Comparison of ENCODE assay signal across 16 cellular contexts in the genomic region with DNA sequence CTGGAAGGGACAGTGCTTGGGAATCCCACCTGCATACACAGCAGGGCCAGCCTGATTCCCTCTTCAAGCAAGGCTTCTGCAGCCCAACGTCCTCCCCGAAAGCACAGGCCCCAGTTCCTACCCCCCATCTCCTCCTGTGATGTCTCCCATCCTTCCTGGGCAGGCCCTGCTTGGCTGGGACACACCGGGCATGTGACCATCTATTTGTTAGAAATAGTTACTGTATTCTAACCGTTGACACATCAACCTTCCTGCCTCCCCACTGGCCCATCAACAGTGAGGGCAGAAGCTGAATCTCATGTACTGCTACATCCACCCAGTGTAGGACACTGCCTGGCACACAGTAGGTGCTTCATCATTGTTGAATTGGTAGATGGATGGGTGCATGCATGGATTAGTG. TPM values are rescaled to one million over a fixed set of nuclear protein-coding genes. Genes with fewer than 3 reads are reported as not detected.
DNase-seq lines count a peak whose midpoint lies in the region; ATAC-seq and TF ChIP-seq lines count a peak whose summit lies in the region.
"Had no signal": no experiment of that assay in that cellular context is flagged by ENCODE, and none has a peak within 500 bp of the region (broad histone marks: within the 10 kb centered on the region; RNA-seq: fewer than 3 reads in every experiment).

No MANE protein-coding gene starts in this region.

- H3K9me3 ChIP-seq in testis = no peaks in the 10 kb centered on the region
- H3K9me3 ChIP-seq: sigmoid colon had no signal

- no peaks in the 10 kb centered on the region for H3K27me3 ChIP-seq in testis
- H3K27me3 ChIP-seq: sigmoid colon had no signal

- H3K27ac ChIP-seq in testis = no peak overlapping the region

- no peaks in the 10 kb centered on the region for H3K9me3 Mint-ChIP-seq in activated naive CD8-positive, alpha-beta T cell (ENCODE audit: low read depth)
- H3K9me3 Mint-ChIP-seq in activated naive CD8-positive, alpha-beta T cell treated with anti-CD3 and anti-CD28 coated beads for 36 hours = no peaks in the 10 kb centered on the region
- H3K9me3 Mint-ChIP-seq in activated CD4-positive, alpha-beta memory T cell treated with anti-CD3 and anti-CD28 coated beads for 36 hours = no peaks in the 10 kb centered on the region

- H3K4me1 ChIP-seq in testis = no peaks in the 10 kb centered on the region

- peaks cover 4% of the 10 kb centered on the region for H3K36me3 Mint-ChIP-seq in activated naive CD8-positive, alpha-beta T cell
- H3K36me3 Mint-ChIP-seq in activated naive CD8-positive, alpha-beta T cell treated with anti-CD3 and anti-CD28 coated beads for 36 hours = peaks cover 33% of the 10 kb centered on the region
- peaks cover 20% of the 10 kb centered on the region for H3K36me3 Mint-ChIP-seq in activated CD4-positive, alpha-beta memory T cell treated with anti-CD3 and anti-CD28 coated beads for 36 hours

- CTCF ChIA-PET in activated CD4-positive, alpha-beta memory T cell treated with anti-CD3 and anti-CD28 coated beads for 36 hours (lab: Charles Lee) = interaction anchor here (1.4 kb wide), 1 partner anchor 17 kb away, joined by 5 read pairs; no protein-coding TSS in a partner anchor

- intact Hi-C loops in activated CD4-positive, alpha-beta memory T cell treated with anti-CD3 and anti-CD28 coated beads for 36 hours (cut with micrococcal nuclease) = no loop called here
- intact Hi-C loops in testis (cut with DNase I; ENCODE audit: low total_unique reads) = no loop called here

- H3K4me3 ChIP-seq in testis = no peak overlapping the region
- H3K4me3 ChIP-seq: dorsolateral prefrontal cortex, sigmoid colon had no signal

- TF ChIP-seq CTCF in testis (IDR thresholded peaks at IDR 0.05) = no peak

- no peak for TF ChIP-seq POLR2A in testis (IDR thresholded peaks at IDR 0.05)

- no peaks in the 10 kb centered on the region for H3K36me3 ChIP-seq in testis (ENCODE audit: low read depth, missing control alignments)
- H3K36me3 ChIP-seq: sigmoid colon had no signal

- 63 to 72% methylated on average over 4 of the region's 4 CpGs for WGBS in testis, 2 donors

- POLR2A ChIA-PET in activated CD4-positive, alpha-beta memory T cell treated with anti-CD3 and anti-CD28 coated beads for 36 hours (lab: Charles Lee) = no interaction called here

- DNase-seq in activated naive CD8-positive, alpha-beta T cell treated with anti-CD3 and anti-CD28 coated beads for 36 hours = no peak
- DNase-seq in activated CD4-positive, alpha-beta memory T cell treated with anti-CD3 and anti-CD28 coated beads for 36 hours = no peak
- peak; percentile 38 for DNase-seq in left lobe of liver (ENCODE audit: low spot score)
- DNase-seq in testis = peak; percentile 8
- DNase-seq in AML-193 (lab: John Stamatoyannopoulos, UW) = no peak
- no peak for DNase-seq in HPDE6-E6E7 (ENCODE audit: extremely low spot score)
- DNase-seq: aorta; DMS79 treated with DMSO at 0.1 percent for 48 hours; NCI-H1092 treated with DMSO at 0.1 percent for 48 hours; SHP77 treated with DMSO at 0.1 percent for 48 hours; sigmoid colon; stimulated activated CD4-positive, alpha-beta T cell treated with anti-CD3 and anti-CD28 coated beads, Interleukin-4, amount 100 ng/mL, for 1 hour had no signal

- ATAC-seq in left lobe of liver (no peak), GM19351 (IDR thresholded peaks at IDR 0.05; ENCODE audit: unreplicated experiment) (no peak)

- peak overlapping the region; percentile 68 for H3K27ac Mint-ChIP-seq in activated naive CD8-positive, alpha-beta T cell
- H3K27ac Mint-ChIP-seq in activated naive CD8-positive, alpha-beta T cell treated with anti-CD3 and anti-CD28 coated beads for 36 hours = no peak overlapping the region
- peak overlapping the region; percentile 40 for H3K27ac Mint-ChIP-seq in activated CD4-positive, alpha-beta memory T cell treated with anti-CD3 and anti-CD28 coated beads for 36 hours

- H3K4me3 Mint-ChIP-seq in activated naive CD8-positive, alpha-beta T cell = no peak overlapping the region
- H3K4me3 Mint-ChIP-seq in activated naive CD8-positive, alpha-beta T cell treated with anti-CD3 and anti-CD28 coated beads for 36 hours = no peak overlapping the region
- no peak overlapping the region for H3K4me3 Mint-ChIP-seq in activated CD4-positive, alpha-beta memory T cell treated with anti-CD3 and anti-CD28 coated beads for 36 hours

- peaks cover 66% of the 10 kb centered on the region for H3K4me1 Mint-ChIP-seq in activated naive CD8-positive, alpha-beta T cell (ENCODE audit: low read depth)
- H3K4me1 Mint-ChIP-seq in activated naive CD8-positive, alpha-beta T cell treated with anti-CD3 and anti-CD28 coated beads for 36 hours = peaks cover 48% of the 10 kb centered on the region
- peaks cover 60% of the 10 kb centered on the region for H3K4me1 Mint-ChIP-seq in activated CD4-positive, alpha-beta memory T cell treated with anti-CD3 and anti-CD28 coated beads for 36 hours (ENCODE audit: low read depth)

- no peaks in the 10 kb centered on the region for H3K27me3 Mint-ChIP-seq in activated naive CD8-positive, alpha-beta T cell
- no peaks in the 10 kb centered on the region for H3K27me3 Mint-ChIP-seq in activated naive CD8-positive, alpha-beta T cell treated with anti-CD3 and anti-CD28 coated beads for 36 hours
- no peaks in the 10 kb centered on the region for H3K27me3 Mint-ChIP-seq in activated CD4-positive, alpha-beta memory T cell treated with anti-CD3 and anti-CD28 coated beads for 36 hours

RNA-seq across cellular contexts. Expression of a gene that starts 10.7 kb away (rescaled TPM):
- total RNA-seq in activated naive CD8-positive, alpha-beta T cell treated with anti-CD3 and anti-CD28 coated beads for 36 hours = under 1 TPM; 0.36 to 0.93 TPM
- total RNA-seq in activated CD4-positive, alpha-beta memory T cell treated with anti-CD3 and anti-CD28 coated beads for 36 hours = 1 to 10 TPM; 2.0 to 3.4 TPM
- 0.18 TPM for total RNA-seq in left lobe of liver
- 10 to 100 TPM in 1 of 2 donors, 1 to 10 TPM in 1; 8.6 to 12.2 TPM for total RNA-seq in testis
- 21.8 TPM for polyA plus RNA-seq in testis (ENCODE audit: insufficient read depth, low read depth, low replicate concordance)
- total RNA-seq: sigmoid colon had no signal

RNA-seq across cellular contexts. Expression of a gene that starts 11.6 kb away (rescaled TPM):
- 10 to 100 TPM; 52.9 to 54.5 TPM for total RNA-seq in activated naive CD8-positive, alpha-beta T cell treated with anti-CD3 and anti-CD28 coated beads for 36 hours
- 10 to 100 TPM; 65.0 to 66.7 TPM for total RNA-seq in activated CD4-positive, alpha-beta memory T cell treated with anti-CD3 and anti-CD28 coated beads for 36 hours
- total RNA-seq in left lobe of liver = 5.3 TPM
- 10 to 100 TPM in 1 of 2 donors, 1 to 10 TPM in 1; 5.2 to 11.3 TPM for total RNA-seq in testis
- polyA plus RNA-seq in testis (ENCODE audit: insufficient read depth, low read depth, low replicate concordance) = 12.1 TPM
- polyA plus RNA-seq: neural cell had no signal

RNA-seq across cellular contexts. Expression of a gene that starts 36.1 kb away (rescaled TPM):
- total RNA-seq in activated naive CD8-positive, alpha-beta T cell treated with anti-CD3 and anti-CD28 coated beads for 36 hours = under 1 TPM; 0.14 to 0.31 TPM
- total RNA-seq in activated CD4-positive, alpha-beta memory T cell treated with anti-CD3 and anti-CD28 coated beads for 36 hours = under 1 TPM; 0.33 to 0.75 TPM
- total RNA-seq in left lobe of liver (0.10 TPM), testis (1 to 10 TPM; 2.3 to 2.8 TPM)
- 2.0 TPM for polyA plus RNA-seq in testis (ENCODE audit: insufficient read depth, low read depth, low replicate concordance)
- polyA plus RNA-seq: neural cell had no signal

Comparison
In these comparisons a context has a peak if more than half of its experiments do, and no peak if none do; other contexts are left out.
1. DNase-seq: peak in left lobe of liver (single experiment) and testis (single experiment); none in activated naive CD8-positive, alpha-beta T cell treated with anti-CD3 and anti-CD28 coated beads for 36 hours (single experiment), activated CD4-positive, alpha-beta memory T cell treated with anti-CD3 and anti-CD28 coated beads for 36 hours (single experiment), AML-193 (0 of 2) and HPDE6-E6E7 (single experiment).